Comparison of ENCODE assay signal across 1 cellular context in the genomic region with DNA sequence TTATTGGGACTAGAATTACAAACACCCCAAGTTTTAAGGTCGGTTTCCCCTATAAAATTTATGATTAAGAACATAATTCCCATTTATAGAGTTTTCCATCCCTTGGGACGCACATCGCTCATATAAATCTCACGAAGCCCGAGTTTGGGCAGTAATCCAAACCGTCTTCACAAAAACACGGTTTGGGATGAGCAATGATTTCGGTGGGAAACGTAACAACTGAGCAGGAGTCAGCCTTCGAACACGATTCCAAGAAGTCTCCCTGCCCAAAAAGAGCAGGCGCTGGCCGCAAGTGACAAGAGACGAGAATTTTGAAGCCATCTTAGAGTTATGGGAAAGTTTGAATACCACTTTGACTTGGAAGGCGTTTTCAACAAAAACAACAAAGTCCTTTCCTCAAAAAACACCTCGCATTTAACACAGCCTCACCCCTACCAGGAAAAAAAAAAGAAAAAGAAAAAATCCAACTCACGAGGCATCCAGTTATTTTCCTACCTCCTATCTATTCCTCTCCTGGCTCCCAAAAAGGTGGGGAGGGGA.
TF ChIP-seq lines count a peak whose summit lies in the region.

No MANE protein-coding gene starts in this region.

TF ChIP-seq in GM23338, 12 proteins besides CTCF, POLR2A, EP300 and RAD21:
- TF ChIP-seq, protein P1, sequence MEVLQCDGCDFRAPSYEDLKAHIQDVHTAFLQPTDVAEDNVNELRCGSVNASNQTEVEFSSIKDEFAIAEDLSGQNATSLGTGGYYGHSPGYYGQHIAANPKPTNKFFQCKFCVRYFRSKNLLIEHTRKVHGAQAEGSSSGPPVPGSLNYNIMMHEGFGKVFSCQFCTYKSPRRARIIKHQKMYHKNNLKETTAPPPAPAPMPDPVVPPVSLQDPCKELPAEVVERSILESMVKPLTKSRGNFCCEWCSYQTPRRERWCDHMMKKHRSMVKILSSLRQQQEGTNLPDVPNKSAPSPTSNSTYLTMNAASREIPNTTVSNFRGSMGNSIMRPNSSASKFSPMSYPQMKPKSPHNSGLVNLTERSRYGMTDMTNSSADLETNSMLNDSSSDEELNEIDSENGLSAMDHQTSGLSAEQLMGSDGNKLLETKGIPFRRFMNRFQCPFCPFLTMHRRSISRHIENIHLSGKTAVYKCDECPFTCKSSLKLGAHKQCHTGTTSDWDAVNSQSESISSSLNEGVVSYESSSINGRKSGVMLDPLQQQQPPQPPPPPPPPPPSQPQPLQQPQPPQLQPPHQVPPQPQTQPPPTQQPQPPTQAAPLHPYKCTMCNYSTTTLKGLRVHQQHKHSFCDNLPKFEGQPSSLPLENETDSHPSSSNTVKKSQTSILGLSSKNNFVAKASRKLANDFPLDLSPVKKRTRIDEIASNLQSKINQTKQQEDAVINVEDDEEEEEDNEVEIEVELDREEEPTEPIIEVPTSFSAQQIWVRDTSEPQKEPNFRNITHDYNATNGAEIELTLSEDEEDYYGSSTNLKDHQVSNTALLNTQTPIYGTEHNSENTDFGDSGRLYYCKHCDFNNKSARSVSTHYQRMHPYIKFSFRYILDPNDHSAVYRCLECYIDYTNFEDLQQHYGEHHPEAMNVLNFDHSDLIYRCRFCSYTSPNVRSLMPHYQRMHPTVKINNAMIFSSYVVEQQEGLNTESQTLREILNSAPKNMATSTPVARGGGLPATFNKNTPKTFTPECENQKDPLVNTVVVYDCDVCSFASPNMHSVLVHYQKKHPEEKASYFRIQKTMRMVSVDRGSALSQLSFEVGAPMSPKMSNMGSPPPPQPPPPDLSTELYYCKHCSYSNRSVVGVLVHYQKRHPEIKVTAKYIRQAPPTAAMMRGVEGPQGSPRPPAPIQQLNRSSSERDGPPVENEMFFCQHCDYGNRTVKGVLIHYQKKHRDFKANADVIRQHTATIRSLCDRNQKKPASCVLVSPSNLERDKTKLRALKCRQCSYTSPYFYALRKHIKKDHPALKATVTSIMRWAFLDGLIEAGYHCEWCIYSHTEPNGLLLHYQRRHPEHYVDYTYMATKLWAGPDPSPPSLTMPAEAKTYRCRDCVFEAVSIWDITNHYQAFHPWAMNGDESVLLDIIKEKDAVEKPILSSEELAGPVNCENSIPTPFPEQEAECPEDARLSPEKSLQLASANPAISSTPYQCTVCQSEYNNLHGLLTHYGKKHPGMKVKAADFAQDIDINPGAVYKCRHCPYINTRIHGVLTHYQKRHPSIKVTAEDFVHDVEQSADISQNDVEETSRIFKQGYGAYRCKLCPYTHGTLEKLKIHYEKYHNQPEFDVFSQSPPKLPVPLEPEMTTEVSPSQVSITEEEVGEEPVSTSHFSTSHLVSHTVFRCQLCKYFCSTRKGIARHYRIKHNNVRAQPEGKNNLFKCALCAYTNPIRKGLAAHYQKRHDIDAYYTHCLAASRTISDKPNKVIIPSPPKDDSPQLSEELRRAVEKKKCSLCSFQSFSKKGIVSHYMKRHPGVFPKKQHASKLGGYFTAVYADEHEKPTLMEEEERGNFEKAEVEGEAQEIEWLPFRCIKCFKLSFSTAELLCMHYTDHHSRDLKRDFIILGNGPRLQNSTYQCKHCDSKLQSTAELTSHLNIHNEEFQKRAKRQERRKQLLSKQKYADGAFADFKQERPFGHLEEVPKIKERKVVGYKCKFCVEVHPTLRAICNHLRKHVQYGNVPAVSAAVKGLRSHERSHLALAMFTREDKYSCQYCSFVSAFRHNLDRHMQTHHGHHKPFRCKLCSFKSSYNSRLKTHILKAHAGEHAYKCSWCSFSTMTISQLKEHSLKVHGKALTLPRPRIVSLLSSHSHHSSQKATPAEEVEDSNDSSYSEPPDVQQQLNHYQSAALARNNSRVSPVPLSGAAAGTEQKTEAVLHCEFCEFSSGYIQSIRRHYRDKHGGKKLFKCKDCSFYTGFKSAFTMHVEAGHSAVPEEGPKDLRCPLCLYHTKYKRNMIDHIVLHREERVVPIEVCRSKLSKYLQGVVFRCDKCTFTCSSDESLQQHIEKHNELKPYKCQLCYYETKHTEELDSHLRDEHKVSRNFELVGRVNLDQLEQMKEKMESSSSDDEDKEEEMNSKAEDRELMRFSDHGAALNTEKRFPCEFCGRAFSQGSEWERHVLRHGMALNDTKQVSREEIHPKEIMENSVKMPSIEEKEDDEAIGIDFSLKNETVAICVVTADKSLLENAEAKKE (CRISPR knock-in tag; IDR thresholded peaks at IDR 0.05): no peak
- no peak for TF ChIP-seq ZNF331 (CRISPR knock-in tag; IDR thresholded peaks at IDR 0.05; ENCODE audit: low read depth)
- TF ChIP-seq JUNB (IDR thresholded peaks at IDR 0.05; ENCODE audit: unreplicated experiment): no peak
